In the genomic region with DNA sequence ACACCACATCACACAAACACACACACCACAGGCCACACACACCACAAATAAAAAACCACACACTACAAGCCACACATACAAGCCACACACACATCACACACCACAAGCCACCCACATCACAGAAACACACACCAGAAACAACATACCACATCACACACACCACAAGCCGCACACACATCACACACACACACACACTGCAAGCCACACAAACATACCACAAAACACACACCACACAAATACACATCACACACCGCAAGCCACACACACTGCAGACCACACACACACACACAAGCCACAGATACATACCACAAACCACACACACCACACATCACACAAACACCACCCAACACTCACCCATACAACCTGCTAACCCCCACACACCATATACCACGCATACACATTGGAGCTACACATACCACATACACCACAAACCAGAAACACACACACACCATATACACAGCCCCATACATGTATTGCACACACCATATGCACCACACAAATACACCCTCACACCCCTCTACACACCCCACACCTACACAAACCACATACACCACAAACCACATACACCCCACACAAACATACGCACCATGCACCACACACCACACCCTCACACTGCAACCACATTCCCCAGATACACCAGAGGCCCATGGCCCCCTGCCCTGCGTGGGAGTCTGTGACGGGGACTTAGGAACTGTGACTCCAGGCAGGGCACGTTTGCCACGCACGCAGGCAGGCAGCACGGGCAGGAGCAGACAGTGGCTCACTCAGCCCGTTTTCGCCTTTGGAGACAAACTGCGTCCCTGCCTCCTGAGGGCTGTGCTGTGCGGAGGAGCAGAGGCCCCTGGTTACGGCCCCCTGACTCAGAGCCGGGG, we compare ENCODE assay signal across 1 cellular context.
TF ChIP-seq lines count a peak whose summit lies in the region.

No MANE protein-coding gene starts in this region.

TF ChIP-seq in K562, 482 proteins besides CTCF, POLR2A, EP300 and RAD21 (continued from another document and continues in another):
- TF ChIP-seq, protein P1, sequence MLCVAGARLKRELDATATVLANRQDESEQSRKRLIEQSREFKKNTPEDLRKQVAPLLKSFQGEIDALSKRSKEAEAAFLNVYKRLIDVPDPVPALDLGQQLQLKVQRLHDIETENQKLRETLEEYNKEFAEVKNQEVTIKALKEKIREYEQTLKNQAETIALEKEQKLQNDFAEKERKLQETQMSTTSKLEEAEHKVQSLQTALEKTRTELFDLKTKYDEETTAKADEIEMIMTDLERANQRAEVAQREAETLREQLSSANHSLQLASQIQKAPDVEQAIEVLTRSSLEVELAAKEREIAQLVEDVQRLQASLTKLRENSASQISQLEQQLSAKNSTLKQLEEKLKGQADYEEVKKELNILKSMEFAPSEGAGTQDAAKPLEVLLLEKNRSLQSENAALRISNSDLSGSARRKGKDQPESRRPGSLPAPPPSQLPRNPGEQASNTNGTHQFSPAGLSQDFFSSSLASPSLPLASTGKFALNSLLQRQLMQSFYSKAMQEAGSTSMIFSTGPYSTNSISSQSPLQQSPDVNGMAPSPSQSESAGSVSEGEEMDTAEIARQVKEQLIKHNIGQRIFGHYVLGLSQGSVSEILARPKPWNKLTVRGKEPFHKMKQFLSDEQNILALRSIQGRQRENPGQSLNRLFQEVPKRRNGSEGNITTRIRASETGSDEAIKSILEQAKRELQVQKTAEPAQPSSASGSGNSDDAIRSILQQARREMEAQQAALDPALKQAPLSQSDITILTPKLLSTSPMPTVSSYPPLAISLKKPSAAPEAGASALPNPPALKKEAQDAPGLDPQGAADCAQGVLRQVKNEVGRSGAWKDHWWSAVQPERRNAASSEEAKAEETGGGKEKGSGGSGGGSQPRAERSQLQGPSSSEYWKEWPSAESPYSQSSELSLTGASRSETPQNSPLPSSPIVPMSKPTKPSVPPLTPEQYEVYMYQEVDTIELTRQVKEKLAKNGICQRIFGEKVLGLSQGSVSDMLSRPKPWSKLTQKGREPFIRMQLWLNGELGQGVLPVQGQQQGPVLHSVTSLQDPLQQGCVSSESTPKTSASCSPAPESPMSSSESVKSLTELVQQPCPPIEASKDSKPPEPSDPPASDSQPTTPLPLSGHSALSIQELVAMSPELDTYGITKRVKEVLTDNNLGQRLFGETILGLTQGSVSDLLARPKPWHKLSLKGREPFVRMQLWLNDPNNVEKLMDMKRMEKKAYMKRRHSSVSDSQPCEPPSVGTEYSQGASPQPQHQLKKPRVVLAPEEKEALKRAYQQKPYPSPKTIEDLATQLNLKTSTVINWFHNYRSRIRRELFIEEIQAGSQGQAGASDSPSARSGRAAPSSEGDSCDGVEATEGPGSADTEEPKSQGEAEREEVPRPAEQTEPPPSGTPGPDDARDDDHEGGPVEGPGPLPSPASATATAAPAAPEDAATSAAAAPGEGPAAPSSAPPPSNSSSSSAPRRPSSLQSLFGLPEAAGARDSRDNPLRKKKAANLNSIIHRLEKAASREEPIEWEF (CRISPR knock-in tag; IDR thresholded peaks at IDR 0.05), result no peak
- TF ChIP-seq XRCC4 (IDR thresholded peaks at IDR 0.05; ENCODE audit: extremely low read depth, insufficient read depth, insufficient read length) (no peak), ZNF23 (CRISPR knock-in tag; IDR thresholded peaks at IDR 0.05) (no peak), MYBL2 (IDR thresholded peaks at IDR 0.05; ENCODE audit: low read depth) (peak; percentile 46; the same call in 1 of the 2 replicates), MYBL2 (CRISPR knock-in tag; IDR thresholded peaks at IDR 0.05; ENCODE audit: borderline replicate concordance) (no peak), RB1 (IDR thresholded peaks at IDR 0.05; ENCODE audit: low read depth) (no peak), DPF2 (IDR thresholded peaks at IDR 0.05) (peak; percentile 47), RCOR1 (IDR thresholded peaks at IDR 0.05; ENCODE audit: borderline replicate concordance in 1 of 2, low read depth in 2 of 2, low read length in 2 of 2) (no peak), EZH2 (IDR thresholded peaks at IDR 0.05; ENCODE audit: borderline replicate concordance, low read depth, low read length) (no peak), NELFE (IDR thresholded peaks at IDR 0.05; ENCODE audit: insufficient read depth, insufficient read length) (no peak), KAT2B (IDR thresholded peaks at IDR 0.05; ENCODE audit: low read depth, low read length) (no peak), NFRKB (IDR thresholded peaks at IDR 0.05; ENCODE audit: low read depth) (0 out of 2 replicates have a peak, but pooled peaks have one; percentile 46), STAT5A (IDR thresholded peaks at IDR 0.05; ENCODE audit: borderline replicate concordance, low read length) (no peak), RBBP5 (IDR thresholded peaks at IDR 0.05; ENCODE audit: borderline replicate concordance, insufficient read depth, low read length, poor library complexity, severe bottlenecking) (no peak), ZNF133 (CRISPR knock-in tag; IDR thresholded peaks at IDR 0.05) (no peak), TEAD4 (IDR thresholded peaks at IDR 0.05; ENCODE audit: low read length) (no peak), TEAD4 (CRISPR knock-in tag; IDR thresholded peaks at IDR 0.05; ENCODE audit: borderline replicate concordance) (no peak), HDAC3 (IDR thresholded peaks at IDR 0.05; ENCODE audit: borderline replicate concordance, partially characterized antibody) (no peak), HOXB6 (CRISPR knock-in tag; IDR thresholded peaks at IDR 0.05; ENCODE audit: borderline replicate concordance) (no peak), ZNF143 (CRISPR knock-in tag; IDR thresholded peaks at IDR 0.05) (peak; percentile 7; the same call in 1 of the 2 replicates), ELF2 (CRISPR knock-in tag; IDR thresholded peaks at IDR 0.05) (no peak), ZNF175 (CRISPR knock-in tag; IDR thresholded peaks at IDR 0.05; ENCODE audit: low read depth) (no peak), ZBTB1 (CRISPR knock-in tag; IDR thresholded peaks at IDR 0.05; ENCODE audit: borderline replicate concordance, low read depth) (peak; percentile 80; the same call in 1 of the 2 replicates), NUFIP1 (IDR thresholded peaks at IDR 0.05; ENCODE audit: partially characterized antibody) (no peak), HDAC2 (IDR thresholded peaks at IDR 0.05) (no peak), KDM4B (IDR thresholded peaks at IDR 0.05; ENCODE audit: borderline replicate concordance in 2 of 2, low read depth in 1 of 2) (no peak), TBL1XR1 (IDR thresholded peaks at IDR 0.05; ENCODE audit: low read length in 2 of 2) (0 out of 4 replicates have a peak, but pooled peaks of 1 of the 2 experiments have one; percentile 23), TCFL5 (CRISPR knock-in tag; conservative IDR thresholded peaks at IDR 0.05) (no peak), ZNF444 (CRISPR knock-in tag; IDR thresholded peaks at IDR 0.05) (no peak), MEF2A (IDR thresholded peaks at IDR 0.05; ENCODE audit: control insufficient read depth, low read depth, low read length) (no peak), NR2F6 (CRISPR knock-in tag; IDR thresholded peaks at IDR 0.05) (no peak), ZNF263 (CRISPR knock-in tag; IDR thresholded peaks at IDR 0.05; ENCODE audit: borderline replicate concordance) (no peak), RBM39 (optimal IDR thresholded peaks at IDR 0.05; ENCODE audit: low read depth, low read length) (no peak), ZNF551 (CRISPR knock-in tag; IDR thresholded peaks at IDR 0.05) (no peak), BDP1 (IDR thresholded peaks at IDR 0.05; ENCODE audit: insufficient read depth, insufficient read length) (no peak), SRSF3 (IDR thresholded peaks at IDR 0.05; ENCODE audit: insufficient read depth, low read length) (no peak), CAMTA2 (CRISPR knock-in tag; conservative IDR thresholded peaks at IDR 0.05) (no peak), ZNF780A (CRISPR knock-in tag; IDR thresholded peaks at IDR 0.05) (no peak)
- TF ChIP-seq, protein P2, sequence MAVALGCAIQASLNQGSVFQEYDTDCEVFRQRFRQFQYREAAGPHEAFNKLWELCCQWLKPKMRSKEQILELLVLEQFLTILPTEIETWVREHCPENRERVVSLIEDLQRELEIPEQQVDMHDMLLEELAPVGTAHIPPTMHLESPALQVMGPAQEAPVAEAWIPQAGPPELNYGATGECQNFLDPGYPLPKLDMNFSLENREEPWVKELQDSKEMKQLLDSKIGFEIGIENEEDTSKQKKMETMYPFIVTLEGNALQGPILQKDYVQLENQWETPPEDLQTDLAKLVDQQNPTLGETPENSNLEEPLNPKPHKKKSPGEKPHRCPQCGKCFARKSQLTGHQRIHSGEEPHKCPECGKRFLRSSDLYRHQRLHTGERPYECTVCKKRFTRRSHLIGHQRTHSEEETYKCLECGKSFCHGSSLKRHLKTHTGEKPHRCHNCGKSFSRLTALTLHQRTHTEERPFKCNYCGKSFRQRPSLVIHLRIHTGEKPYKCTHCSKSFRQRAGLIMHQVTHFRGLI (CRISPR knock-in tag; IDR thresholded peaks at IDR 0.05), result no peak
- TF ChIP-seq, protein P3, sequence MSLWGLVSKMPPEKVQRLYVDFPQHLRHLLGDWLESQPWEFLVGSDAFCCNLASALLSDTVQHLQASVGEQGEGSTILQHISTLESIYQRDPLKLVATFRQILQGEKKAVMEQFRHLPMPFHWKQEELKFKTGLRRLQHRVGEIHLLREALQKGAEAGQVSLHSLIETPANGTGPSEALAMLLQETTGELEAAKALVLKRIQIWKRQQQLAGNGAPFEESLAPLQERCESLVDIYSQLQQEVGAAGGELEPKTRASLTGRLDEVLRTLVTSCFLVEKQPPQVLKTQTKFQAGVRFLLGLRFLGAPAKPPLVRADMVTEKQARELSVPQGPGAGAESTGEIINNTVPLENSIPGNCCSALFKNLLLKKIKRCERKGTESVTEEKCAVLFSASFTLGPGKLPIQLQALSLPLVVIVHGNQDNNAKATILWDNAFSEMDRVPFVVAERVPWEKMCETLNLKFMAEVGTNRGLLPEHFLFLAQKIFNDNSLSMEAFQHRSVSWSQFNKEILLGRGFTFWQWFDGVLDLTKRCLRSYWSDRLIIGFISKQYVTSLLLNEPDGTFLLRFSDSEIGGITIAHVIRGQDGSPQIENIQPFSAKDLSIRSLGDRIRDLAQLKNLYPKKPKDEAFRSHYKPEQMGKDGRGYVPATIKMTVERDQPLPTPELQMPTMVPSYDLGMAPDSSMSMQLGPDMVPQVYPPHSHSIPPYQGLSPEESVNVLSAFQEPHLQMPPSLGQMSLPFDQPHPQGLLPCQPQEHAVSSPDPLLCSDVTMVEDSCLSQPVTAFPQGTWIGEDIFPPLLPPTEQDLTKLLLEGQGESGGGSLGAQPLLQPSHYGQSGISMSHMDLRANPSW (CRISPR knock-in tag; IDR thresholded peaks at IDR 0.05), result no peak
- TF ChIP-seq, protein P4, sequence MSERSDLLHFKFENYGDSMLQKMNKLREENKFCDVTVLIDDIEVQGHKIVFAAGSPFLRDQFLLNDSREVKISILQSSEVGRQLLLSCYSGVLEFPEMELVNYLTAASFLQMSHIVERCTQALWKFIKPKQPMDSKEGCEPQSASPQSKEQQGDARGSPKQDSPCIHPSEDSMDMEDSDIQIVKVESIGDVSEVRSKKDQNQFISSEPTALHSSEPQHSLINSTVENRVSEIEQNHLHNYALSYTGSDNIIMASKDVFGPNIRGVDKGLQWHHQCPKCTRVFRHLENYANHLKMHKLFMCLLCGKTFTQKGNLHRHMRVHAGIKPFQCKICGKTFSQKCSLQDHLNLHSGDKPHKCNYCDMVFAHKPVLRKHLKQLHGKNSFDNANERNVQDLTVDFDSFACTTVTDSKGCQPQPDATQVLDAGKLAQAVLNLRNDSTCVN (CRISPR knock-in tag; IDR thresholded peaks at IDR 0.05), result peak; percentile 73; the same call in 1 of the 2 replicates
- TF ChIP-seq, protein P5, sequence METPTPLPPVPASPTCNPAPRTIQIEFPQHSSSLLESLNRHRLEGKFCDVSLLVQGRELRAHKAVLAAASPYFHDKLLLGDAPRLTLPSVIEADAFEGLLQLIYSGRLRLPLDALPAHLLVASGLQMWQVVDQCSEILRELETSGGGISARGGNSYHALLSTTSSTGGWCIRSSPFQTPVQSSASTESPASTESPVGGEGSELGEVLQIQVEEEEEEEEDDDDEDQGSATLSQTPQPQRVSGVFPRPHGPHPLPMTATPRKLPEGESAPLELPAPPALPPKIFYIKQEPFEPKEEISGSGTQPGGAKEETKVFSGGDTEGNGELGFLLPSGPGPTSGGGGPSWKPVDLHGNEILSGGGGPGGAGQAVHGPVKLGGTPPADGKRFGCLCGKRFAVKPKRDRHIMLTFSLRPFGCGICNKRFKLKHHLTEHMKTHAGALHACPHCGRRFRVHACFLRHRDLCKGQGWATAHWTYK (CRISPR knock-in tag; IDR thresholded peaks at IDR 0.05), result no peak
- TF ChIP-seq, protein P6, sequence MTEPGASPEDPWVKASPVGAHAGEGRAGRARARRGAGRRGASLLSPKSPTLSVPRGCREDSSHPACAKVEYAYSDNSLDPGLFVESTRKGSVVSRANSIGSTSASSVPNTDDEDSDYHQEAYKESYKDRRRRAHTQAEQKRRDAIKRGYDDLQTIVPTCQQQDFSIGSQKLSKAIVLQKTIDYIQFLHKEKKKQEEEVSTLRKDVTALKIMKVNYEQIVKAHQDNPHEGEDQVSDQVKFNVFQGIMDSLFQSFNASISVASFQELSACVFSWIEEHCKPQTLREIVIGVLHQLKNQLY (CRISPR knock-in tag; conservative IDR thresholded peaks at IDR 0.05), result 0 out of 4 replicates have a peak, but pooled peaks of 1 of the 2 experiments have one; percentile 52
- TF ChIP-seq, protein P7, sequence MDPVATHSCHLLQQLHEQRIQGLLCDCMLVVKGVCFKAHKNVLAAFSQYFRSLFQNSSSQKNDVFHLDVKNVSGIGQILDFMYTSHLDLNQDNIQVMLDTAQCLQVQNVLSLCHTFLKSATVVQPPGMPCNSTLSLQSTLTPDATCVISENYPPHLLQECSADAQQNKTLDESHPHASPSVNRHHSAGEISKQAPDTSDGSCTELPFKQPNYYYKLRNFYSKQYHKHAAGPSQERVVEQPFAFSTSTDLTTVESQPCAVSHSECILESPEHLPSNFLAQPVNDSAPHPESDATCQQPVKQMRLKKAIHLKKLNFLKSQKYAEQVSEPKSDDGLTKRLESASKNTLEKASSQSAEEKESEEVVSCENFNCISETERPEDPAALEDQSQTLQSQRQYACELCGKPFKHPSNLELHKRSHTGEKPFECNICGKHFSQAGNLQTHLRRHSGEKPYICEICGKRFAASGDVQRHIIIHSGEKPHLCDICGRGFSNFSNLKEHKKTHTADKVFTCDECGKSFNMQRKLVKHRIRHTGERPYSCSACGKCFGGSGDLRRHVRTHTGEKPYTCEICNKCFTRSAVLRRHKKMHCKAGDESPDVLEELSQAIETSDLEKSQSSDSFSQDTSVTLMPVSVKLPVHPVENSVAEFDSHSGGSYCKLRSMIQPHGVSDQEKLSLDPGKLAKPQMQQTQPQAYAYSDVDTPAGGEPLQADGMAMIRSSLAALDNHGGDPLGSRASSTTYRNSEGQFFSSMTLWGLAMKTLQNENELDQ (CRISPR knock-in tag; IDR thresholded peaks at IDR 0.05; ENCODE audit: borderline replicate concordance), result no peak
- TF ChIP-seq, protein P8, sequence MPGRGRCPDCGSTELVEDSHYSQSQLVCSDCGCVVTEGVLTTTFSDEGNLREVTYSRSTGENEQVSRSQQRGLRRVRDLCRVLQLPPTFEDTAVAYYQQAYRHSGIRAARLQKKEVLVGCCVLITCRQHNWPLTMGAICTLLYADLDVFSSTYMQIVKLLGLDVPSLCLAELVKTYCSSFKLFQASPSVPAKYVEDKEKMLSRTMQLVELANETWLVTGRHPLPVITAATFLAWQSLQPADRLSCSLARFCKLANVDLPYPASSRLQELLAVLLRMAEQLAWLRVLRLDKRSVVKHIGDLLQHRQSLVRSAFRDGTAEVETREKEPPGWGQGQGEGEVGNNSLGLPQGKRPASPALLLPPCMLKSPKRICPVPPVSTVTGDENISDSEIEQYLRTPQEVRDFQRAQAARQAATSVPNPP (IDR thresholded peaks at IDR 0.05; ENCODE audit: borderline replicate concordance, insufficient read depth, insufficient read length), result no peak
